ENCODE assay signal across 1 cellular context in genomic region chr10:61078542-61078941, GRCh38.
TF ChIP-seq lines count a peak whose summit lies in the region.

No MANE protein-coding gene starts in this region.

TF ChIP-seq in IMR-90, 13 proteins besides CTCF, POLR2A, EP300 and RAD21 (continued from another document):
- no peak; the same call in 1 of the 2 replicates for TF ChIP-seq USF2 (IDR thresholded peaks at IDR 0.05; ENCODE audit: low read depth, low read length)
- no peak for TF ChIP-seq FOS (IDR thresholded peaks at IDR 0.05; ENCODE audit: low read depth, low read length)
- TF ChIP-seq MAFK (IDR thresholded peaks at IDR 0.05; ENCODE audit: low read depth, low read length), result no peak
- no peak for TF ChIP-seq SMC3 (IDR thresholded peaks at IDR 0.05; ENCODE audit: low read depth, low read length)
- no peak for TF ChIP-seq RCOR1 (IDR thresholded peaks at IDR 0.05; ENCODE audit: insufficient replicate concordance, low read length)
- no peak for TF ChIP-seq MAZ (IDR thresholded peaks at IDR 0.05; ENCODE audit: borderline replicate concordance, low read depth, low read length)
- no peak for TF ChIP-seq CHD1 (IDR thresholded peaks at IDR 0.05; ENCODE audit: low read depth, low read length)
- no peak for TF ChIP-seq NFE2L2 (IDR thresholded peaks at IDR 0.05; ENCODE audit: low read depth, low read length)
